ENCODE assay signal across 7 cellular contexts in the genomic region with DNA sequence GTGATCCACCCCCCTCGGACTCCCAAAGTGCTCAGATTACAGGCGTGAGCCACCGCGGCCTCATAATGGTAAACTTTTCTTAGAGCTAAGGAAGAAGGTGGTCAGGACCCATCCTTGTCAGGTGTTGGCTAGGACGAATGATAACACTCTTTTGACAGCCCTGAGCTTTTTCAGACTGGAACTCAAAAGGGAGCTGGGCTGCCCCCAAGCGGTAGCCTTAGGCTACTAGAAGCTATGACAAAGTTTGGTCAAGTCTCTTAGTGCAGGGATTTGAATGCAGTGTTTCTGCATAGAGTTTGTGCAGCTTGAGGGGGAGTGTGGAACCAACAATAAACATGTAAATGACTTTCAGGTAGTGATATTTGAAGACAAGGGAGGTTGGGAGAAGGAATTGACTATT. TPM values are rescaled to one million over a fixed set of nuclear protein-coding genes. Genes with fewer than 3 reads are reported as not detected.
DNase-seq lines count a peak whose midpoint lies in the region; ATAC-seq, FAIRE-seq and TF ChIP-seq lines count a peak whose summit lies in the region.

No MANE protein-coding gene starts in this region.

- no peak overlapping the region for H2BK5ac ChIP-seq in neuronal stem cell (ENCODE audit: low read length)

- no peak overlapping the region for H3K27ac Mint-ChIP-seq in T-helper 2 cell treated with Interferon-gamma antibody and Interleukin-4, amounts not matched to agents 5 μg/mL and 100 μg/mL, for 36 hours
- H3K27ac Mint-ChIP-seq in naive thymus-derived CD4-positive, alpha-beta T cell = no peak overlapping the region

- DNase-seq in Kasumi-1 (lab: John Stamatoyannopoulos, UW) = peak; percentile 36 to 49
- DNase-seq in T-helper 2 cell treated with Interferon-gamma antibody and Interleukin-4, amounts not matched to agents 5 μg/mL and 100 μg/mL, for 36 hours (ENCODE audit: low spot score) = peak; percentile 29
- DNase-seq in choroid plexus epithelial cell (ENCODE audit: low read depth) = peak; percentile 61
- peak in 7 of 9 donors; percentile 7 to 42 (median 26) for DNase-seq in naive thymus-derived CD4-positive, alpha-beta T cell
- no peak for DNase-seq in NCI-H2081 treated with DMSO at 0.1 percent for 48 hours (lab: John Stamatoyannopoulos, UW)
- DNase-seq in neuronal stem cell (ENCODE audit: low spot score) = no peak

- no peaks in the 10 kb centered on the region for H3K27me3 ChIP-seq in naive thymus-derived CD4-positive, alpha-beta T cell (ENCODE audit: control insufficient read depth in 2 of 2, insufficient read depth in 2 of 2, low read length in 2 of 2)
- H3K27me3 ChIP-seq in neuronal stem cell (ENCODE audit: control insufficient read depth in 3 of 3, insufficient read depth in 3 of 3, low read depth in 1 of 3, low read length in 3 of 3) = peaks cover 0 to 7% (median 2%) of the 10 kb centered on the region in 3 experiments

- no peak overlapping the region for H4K91ac ChIP-seq in neuronal stem cell (ENCODE audit: low read depth, low read length, poor library complexity)

- H3K27me3 Mint-ChIP-seq in T-helper 2 cell treated with Interferon-gamma antibody and Interleukin-4, amounts not matched to agents 5 μg/mL and 100 μg/mL, for 36 hours (ENCODE audit: low read depth) = no peaks in the 10 kb centered on the region
- no peaks in the 10 kb centered on the region for H3K27me3 Mint-ChIP-seq in naive thymus-derived CD4-positive, alpha-beta T cell

- no CpG with 5 or more reads among the region's 6 CpGs for WGBS in neuronal stem cell (ENCODE audit: extremely low coverage in 2 of 2, insufficient read length in 2 of 2, insufficient replicate concordance in 1 of 2), 2 donors

- peaks cover 11% of the 10 kb centered on the region for H3K4me1 Mint-ChIP-seq in T-helper 2 cell treated with Interferon-gamma antibody and Interleukin-4, amounts not matched to agents 5 μg/mL and 100 μg/mL, for 36 hours (ENCODE audit: low read depth)
- H3K4me1 Mint-ChIP-seq in naive thymus-derived CD4-positive, alpha-beta T cell = peaks cover 1 to 9% (median 5%) of the 10 kb centered on the region in 7 donors

- no peaks in the 10 kb centered on the region for H3K9me3 ChIP-seq in naive thymus-derived CD4-positive, alpha-beta T cell (ENCODE audit: control insufficient read depth in 2 of 3, low read length in 3 of 3)
- H3K9me3 ChIP-seq in neuronal stem cell (replicated peaks in 1 of 2; ENCODE audit: control insufficient read depth in 2 of 2, insufficient read depth in 1 of 2, low read depth in 1 of 2, low read length in 2 of 2) = no peaks in the 10 kb centered on the region

- H3K9me3 Mint-ChIP-seq in T-helper 2 cell treated with Interferon-gamma antibody and Interleukin-4, amounts not matched to agents 5 μg/mL and 100 μg/mL, for 36 hours = no peaks in the 10 kb centered on the region
- no peaks in the 10 kb centered on the region for H3K9me3 Mint-ChIP-seq in naive thymus-derived CD4-positive, alpha-beta T cell

- H2BK120ac ChIP-seq in neuronal stem cell (ENCODE audit: low read depth, low read length) = no peak overlapping the region

- no peak overlapping the region for H4K8ac ChIP-seq in neuronal stem cell (ENCODE audit: low read depth, low read length)

- no peak overlapping the region for H3K4me2 ChIP-seq in neuronal stem cell (ENCODE audit: insufficient read depth, low read length, poor library complexity, severe bottlenecking)

- POLR2A ChIA-PET in naive thymus-derived CD4-positive, alpha-beta T cell (lab: Charles Lee) = interaction anchor here (1.3 kb wide), 1 partner anchor 23 kb away, joined by 3 read pairs; a partner anchor contains a TSS

- intact Hi-C loops in naive thymus-derived CD4-positive, alpha-beta T cell (cut with micrococcal nuclease) = loop anchor here (1.0 kb wide), 2 partner anchors 129 to 133 kb away; no protein-coding TSS in a partner anchor

- H2BK15ac ChIP-seq in neuronal stem cell (ENCODE audit: low read length) = no peak overlapping the region

- H3K4me3 Mint-ChIP-seq in T-helper 2 cell treated with Interferon-gamma antibody and Interleukin-4, amounts not matched to agents 5 μg/mL and 100 μg/mL, for 36 hours = no peak overlapping the region
- H3K4me3 Mint-ChIP-seq in naive thymus-derived CD4-positive, alpha-beta T cell = no peak overlapping the region

- H3K27ac ChIP-seq in naive thymus-derived CD4-positive, alpha-beta T cell (ENCODE audit: low read depth, low read length) = no peak overlapping the region
- H3K27ac ChIP-seq in neuronal stem cell (replicated peaks; ENCODE audit: low read length) = no peak overlapping the region

- no peak overlapping the region for H3K23ac ChIP-seq in neuronal stem cell (ENCODE audit: low read depth, low read length, poor library complexity)

- H3K4ac ChIP-seq in neuronal stem cell (ENCODE audit: low read length) = no peak overlapping the region

- no peak overlapping the region for H3K9ac ChIP-seq in neuronal stem cell (ENCODE audit: low read depth, low read length, poor library complexity)

- H3K18ac ChIP-seq in neuronal stem cell (ENCODE audit: low read length) = no peak overlapping the region

- no peak overlapping the region for H3K14ac ChIP-seq in neuronal stem cell (ENCODE audit: low read length)

- H3K4me3 ChIP-seq in choroid plexus epithelial cell (ENCODE audit: low read depth, low read length) = no peak overlapping the region
- H3K4me3 ChIP-seq in naive thymus-derived CD4-positive, alpha-beta T cell (ENCODE audit: low read length) = no peak overlapping the region
- H3K4me3 ChIP-seq in neuronal stem cell (ENCODE audit: low read length in 2 of 2) = no peak overlapping the region

- peaks cover 0 to 3% of the 10 kb centered on the region in 2 donors for H3K4me1 ChIP-seq in naive thymus-derived CD4-positive, alpha-beta T cell (ENCODE audit: control insufficient read depth in 2 of 2, insufficient read depth in 2 of 2, low read length in 2 of 2)
- H3K4me1 ChIP-seq in neuronal stem cell (ENCODE audit: control insufficient read depth in 2 of 2, insufficient read depth in 1 of 2, low read depth in 1 of 2, low read length in 2 of 2) = no peaks in the 10 kb centered on the region

- peak; percentile 47 for FAIRE-seq in G401.6 (lab: Jason Lieb, UNC)

- no peak overlapping the region for H2AFZ ChIP-seq in neuronal stem cell (ENCODE audit: low read length)

- no peak overlapping the region for H2AK5ac ChIP-seq in neuronal stem cell (ENCODE audit: low read depth, low read length)

- H3K36me3 ChIP-seq in naive thymus-derived CD4-positive, alpha-beta T cell (ENCODE audit: control insufficient read depth in 2 of 3, insufficient read depth in 3 of 3, low read length in 3 of 3) = no peaks in the 10 kb centered on the region
- H3K36me3 ChIP-seq in neuronal stem cell (replicated peaks in 1 of 2; ENCODE audit: control insufficient read depth in 2 of 2, insufficient read depth in 2 of 2, low read length in 2 of 2) = no peaks in the 10 kb centered on the region

- H3K79me1 ChIP-seq in neuronal stem cell (ENCODE audit: low read depth, low read length) = no peaks in the 10 kb centered on the region

- peak; percentile 75 for TF ChIP-seq CTCF in choroid plexus epithelial cell (conservative IDR thresholded peaks at IDR 0.05; ENCODE audit: low read depth, low read length)

- H2BK12ac ChIP-seq in neuronal stem cell (ENCODE audit: low read length) = no peak overlapping the region

- CTCF ChIA-PET in naive thymus-derived CD4-positive, alpha-beta T cell (lab: Charles Lee) = interaction anchor here (0.7 to 2.4 kb wide), 5 partner anchors 36 to 163 kb away, joined by 3 to 16 read pairs (median 3); no protein-coding TSS in a partner anchor

- H3K36me3 Mint-ChIP-seq in T-helper 2 cell treated with Interferon-gamma antibody and Interleukin-4, amounts not matched to agents 5 μg/mL and 100 μg/mL, for 36 hours (ENCODE audit: low read depth) = no peaks in the 10 kb centered on the region
- H3K36me3 Mint-ChIP-seq in naive thymus-derived CD4-positive, alpha-beta T cell = no peaks in the 10 kb centered on the region

- ATAC-seq in naive thymus-derived CD4-positive, alpha-beta T cell = peak; percentile 61

RNA-seq across cellular contexts. Expression of a gene that starts 11.8 kb away (rescaled TPM):
- 100 to 1,000 TPM in 1 of 5 experiments, 10 to 100 TPM in 4; 23.9 to 116 (median 38.6) TPM for total RNA-seq in naive thymus-derived CD4-positive, alpha-beta T cell
- 100 to 1,000 TPM; 120 to 129 TPM for polyA plus RNA-seq in naive thymus-derived CD4-positive, alpha-beta T cell
- 67.7 TPM for polyA plus RNA-seq in neuronal stem cell (2013, experiment 1 of 2)
- polyA plus RNA-seq in neuronal stem cell (2013, experiment 2 of 2) = 68.1 TPM

RNA-seq across cellular contexts. Expression of a gene that starts 23.3 kb away (rescaled TPM):
- 1 to 10 TPM; 1.4 to 2.4 (median 1.6) TPM for total RNA-seq in naive thymus-derived CD4-positive, alpha-beta T cell
- under 1 TPM; 0.26 to 0.62 TPM for polyA plus RNA-seq in naive thymus-derived CD4-positive, alpha-beta T cell
- 1.5 TPM for polyA plus RNA-seq in neuronal stem cell (2013, experiment 1 of 2)
- 1.5 TPM for polyA plus RNA-seq in neuronal stem cell (2013, experiment 2 of 2)

RNA-seq across cellular contexts. Expression of a gene that starts 23.5 kb away (rescaled TPM):
- 100 to 1,000 TPM in 1 of 5 experiments, 10 to 100 TPM in 4; 53.0 to 108 (median 67.7) TPM for total RNA-seq in naive thymus-derived CD4-positive, alpha-beta T cell
- 10 to 100 TPM; 55.1 to 84.9 TPM for polyA plus RNA-seq in naive thymus-derived CD4-positive, alpha-beta T cell
- polyA plus RNA-seq in neuronal stem cell (2013, experiment 1 of 2) = 53.4 TPM
- polyA plus RNA-seq in neuronal stem cell (2013, experiment 2 of 2) = 50.4 TPM

Comparison
In these comparisons a context has a peak if more than half of its experiments do, and no peak if none do; other contexts are left out.
1. DNase-seq: peak in Kasumi-1 (2 of 2), T-helper 2 cell treated with Interferon-gamma antibody and Interleukin-4, amounts not matched to agents 5 μg/mL and 100 μg/mL, for 36 hours (single experiment), choroid plexus epithelial cell (single experiment) and naive thymus-derived CD4-positive, alpha-beta T cell (7 of 9); none in NCI-H2081 treated with DMSO at 0.1 percent for 48 hours (single experiment) and neuronal stem cell (single experiment).